Comparison of ENCODE assay signal across 8 cellular contexts in genomic region chr2:12177052-12177994, GRCh38.
A peak's percentile ranks its signal among the peaks of the same experiment; 100 is the strongest.
DNase-seq lines count a peak whose midpoint lies in the region; ATAC-seq, FAIRE-seq and TF ChIP-seq lines count a peak whose summit lies in the region.

No MANE protein-coding gene starts in this region.

- DNase-seq in COLO829 (ENCODE audit: low spot score), result peak; percentile 94
- DNase-seq in GM19239 (ENCODE audit: insufficient read length, low spot score), result peak; percentile 26
- peak in 2 of 3 donors; percentile 37 to 60 for DNase-seq in Peyer's patch
- peak; percentile 27 for DNase-seq in colonic mucosa
- DNase-seq in myocyte (ENCODE audit: low read depth), result peak; percentile 83
- DNase-seq in mesenteric fat pad (ENCODE audit: low spot score), result no peak
- DNase-seq in D721Med (ENCODE audit: insufficient read length, low spot score), result no peak

- peaks cover 0 to 14% (median 0%) of the 10 kb centered on the region in 4 donors for H3K4me1 ChIP-seq in Peyer's patch
- no peaks in the 10 kb centered on the region for H3K4me1 ChIP-seq in colonic mucosa

- intact Hi-C loops in colonic mucosa (cut with DNase I), result no loop called here

- no peak for TF ChIP-seq POLR2A in Peyer's patch (IDR thresholded peaks at IDR 0.05)

- no peak overlapping the region for H3K9ac ChIP-seq in colonic mucosa (ENCODE audit: low read depth in 2 of 2, low read length in 2 of 2)

- no peaks in the 10 kb centered on the region for H3K27me3 ChIP-seq in Peyer's patch
- H3K27me3 ChIP-seq in colonic mucosa, result no peaks in the 10 kb centered on the region

- FAIRE-seq in GM19239 (lab: Jason Lieb, UNC), result peak; percentile 56
- no peak for FAIRE-seq in D721Med (lab: Jason Lieb, UNC)

- H3K27ac ChIP-seq in Peyer's patch, result peak overlapping the region in 3 of 4 donors; percentile 23 to 47 (median 40)
- peak overlapping the region; percentile 30 for H3K27ac ChIP-seq in colonic mucosa

- H3K9me3 ChIP-seq in Peyer's patch (no peaks in the 10 kb centered on the region), colonic mucosa (no peaks in the 10 kb centered on the region)

- H3K36me3 ChIP-seq in Peyer's patch (no peaks in the 10 kb centered on the region), colonic mucosa (no peaks in the 10 kb centered on the region)

- no peak overlapping the region for H3K4me3 ChIP-seq in Peyer's patch
- H3K4me3 ChIP-seq in colonic mucosa, result no peak overlapping the region

- peak; percentile 76 for ATAC-seq in HG03108 (IDR thresholded peaks at IDR 0.05; ENCODE audit: unreplicated experiment)

- no peak for TF ChIP-seq CTCF in Peyer's patch (IDR thresholded peaks at IDR 0.05)
- TF ChIP-seq CTCF in colonic mucosa (IDR thresholded peaks at IDR 0.05), result no peak
- no peak for TF ChIP-seq CTCF in D721Med (IDR thresholded peaks at IDR 0.05; ENCODE audit: insufficient read depth, missing control alignments)

Comparison
In these comparisons a context has a peak if more than half of its experiments do, and no peak if none do; other contexts are left out.
1. DNase-seq: peak in COLO829 (single experiment), GM19239 (single experiment), Peyer's patch (2 of 3), colonic mucosa (single experiment) and myocyte (single experiment); none in mesenteric fat pad (single experiment) and D721Med (single experiment).